Comparison of ENCODE assay signal across 16 cellular contexts in genomic region chr6:33049323-33049722, GRCh38. TPM values are rescaled to one million over a fixed set of nuclear protein-coding genes. Genes with fewer than 3 reads are reported as not detected.
A peak's percentile ranks its signal among the peaks of the same experiment; 100 is the strongest.
DNase-seq lines count a peak whose midpoint lies in the region; ATAC-seq and TF ChIP-seq lines count a peak whose summit lies in the region.
"Had no signal": no experiment of that assay in that cellular context is flagged by ENCODE, and none has a peak within 500 bp of the region (broad histone marks: within the 10 kb centered on the region; RNA-seq: fewer than 3 reads in every experiment).

No MANE protein-coding gene starts in this region.

- H3K27ac ChIP-seq in coronary artery: no peak overlapping the region
- H3K27ac ChIP-seq: thoracic aorta had no signal

- DNase-seq in DMS 273 (lab: John Stamatoyannopoulos, UW; ENCODE audit: unreplicated experiment) (peak; percentile 16), DMS 273 treated with DMSO at 0.1 percent for 48 hours (lab: John Stamatoyannopoulos, UW) (no peak), NAMALWA (ENCODE audit: low spot score) (peak; percentile 45), dermis blood vessel endothelial cell (peak; percentile 2), retinal pigment epithelial cell (ENCODE audit: low read depth) (no peak), GM13976 (ENCODE audit: low spot score) (no peak), coronary artery (ENCODE audit: low spot score) (no peak)
- DNase-seq: 8988T; activated CD4-positive, alpha-beta T cell treated with anti-CD3 and anti-CD28 coated beads, Interleukin-2, amount 50 U/mL, for 48 hours; MG63; NCI-H345; RPMI8226; T1000 had no signal

- TF ChIP-seq CTCF in retinal pigment epithelial cell (conservative IDR thresholded peaks at IDR 0.05; ENCODE audit: low read depth, low read length) (peak; percentile 30), GM13976 (IDR thresholded peaks at IDR 0.05; ENCODE audit: borderline replicate concordance, control extremely low read depth, extremely low read depth, insufficient read depth, missing control alignments) (no peak), coronary artery (IDR thresholded peaks at IDR 0.05) (no peak)

- in situ Hi-C loops in GM13976 (cut with MboI; ENCODE audit: low sequenced_read_pairs, unreplicated experiment): no loop called here

- H3K4me3 ChIP-seq in retinal pigment epithelial cell (ENCODE audit: low read length) (no peak overlapping the region), coronary artery (no peak overlapping the region)
- H3K4me3 ChIP-seq: MG63, thoracic aorta had no signal

- ATAC-seq in GM18498 (IDR thresholded peaks at IDR 0.05; ENCODE audit: unreplicated experiment): no peak

RNA-seq across cellular contexts. Expression of gene HLA-DPA1, which starts 24.1 kb away (rescaled TPM):
- total RNA-seq in dermis blood vessel endothelial cell: 0.34 and 17.4 TPM in 2 replicates
- total RNA-seq: endothelial cell of umbilical vein had no signal

RNA-seq across cellular contexts. Expression of gene HLA-DPB1, which starts 26.5 kb away (rescaled TPM):
- 1.4 and 22.4 TPM in 2 replicates for total RNA-seq in dermis blood vessel endothelial cell

RNA-seq across cellular contexts. Expression of gene HLA-DOA, which starts 39.9 kb away (rescaled TPM):
- not detected in 2 replicates for total RNA-seq in dermis blood vessel endothelial cell
- total RNA-seq: endothelial cell of umbilical vein had no signal

Comparison
In these comparisons a context has a peak if more than half of its experiments do, and no peak if none do; other contexts are left out.
1. DNase-seq: peak in DMS 273 (single experiment), NAMALWA (single experiment) and dermis blood vessel endothelial cell (single experiment); none in DMS 273 treated with DMSO at 0.1 percent for 48 hours (single experiment), retinal pigment epithelial cell (single experiment), GM13976 (single experiment) and coronary artery (single experiment).